ENCODE assay signal across 8 cellular contexts in the genomic region with DNA sequence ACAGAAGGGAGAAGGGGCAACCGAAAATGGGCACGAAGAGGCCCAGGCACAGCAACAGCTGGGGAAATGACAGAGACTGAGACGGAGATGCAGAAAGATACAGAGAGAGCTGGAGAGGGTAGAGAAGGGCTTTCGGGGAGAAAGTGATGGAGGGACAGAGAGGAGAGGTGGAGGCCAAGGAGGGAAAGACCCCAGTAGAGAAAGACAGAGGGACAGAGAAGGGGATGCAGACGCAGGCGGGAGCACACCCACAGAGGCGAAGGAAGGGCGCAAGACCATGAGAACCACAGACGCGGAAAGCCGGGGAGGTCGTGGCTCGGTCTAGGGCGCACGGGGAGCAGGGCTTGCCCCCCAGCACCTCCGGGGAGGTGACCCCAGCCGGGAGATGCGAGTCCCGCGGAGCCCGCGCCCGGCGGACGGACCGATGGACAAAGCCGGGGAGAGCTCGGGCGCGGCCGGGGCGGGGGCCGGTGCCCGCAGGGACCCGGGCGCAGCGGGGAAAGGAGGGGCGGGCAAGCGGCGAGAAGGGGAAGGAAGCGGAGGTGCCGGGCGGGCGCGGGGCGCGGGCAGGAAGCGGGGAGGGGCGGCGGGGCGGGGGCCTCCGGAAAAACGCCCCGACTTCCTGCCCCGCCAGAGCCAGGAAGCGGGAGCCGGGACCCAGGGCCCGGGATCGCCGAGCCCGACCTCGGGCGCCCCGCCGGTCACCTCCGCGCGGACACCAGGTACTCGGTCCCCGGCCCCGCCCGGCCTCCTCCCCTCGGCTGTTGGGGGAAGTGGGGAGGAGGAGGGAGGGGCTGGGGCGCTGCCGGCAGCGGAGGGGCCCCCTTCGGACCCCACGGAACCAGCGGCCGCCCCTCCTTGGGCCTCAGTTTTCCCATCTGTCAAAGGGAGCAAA. TPM values are rescaled to one million over a fixed set of nuclear protein-coding genes. Genes with fewer than 3 reads are reported as not detected.
DNase-seq lines count a peak whose midpoint lies in the region; ATAC-seq and TF ChIP-seq lines count a peak whose summit lies in the region.

A gene with protein sequence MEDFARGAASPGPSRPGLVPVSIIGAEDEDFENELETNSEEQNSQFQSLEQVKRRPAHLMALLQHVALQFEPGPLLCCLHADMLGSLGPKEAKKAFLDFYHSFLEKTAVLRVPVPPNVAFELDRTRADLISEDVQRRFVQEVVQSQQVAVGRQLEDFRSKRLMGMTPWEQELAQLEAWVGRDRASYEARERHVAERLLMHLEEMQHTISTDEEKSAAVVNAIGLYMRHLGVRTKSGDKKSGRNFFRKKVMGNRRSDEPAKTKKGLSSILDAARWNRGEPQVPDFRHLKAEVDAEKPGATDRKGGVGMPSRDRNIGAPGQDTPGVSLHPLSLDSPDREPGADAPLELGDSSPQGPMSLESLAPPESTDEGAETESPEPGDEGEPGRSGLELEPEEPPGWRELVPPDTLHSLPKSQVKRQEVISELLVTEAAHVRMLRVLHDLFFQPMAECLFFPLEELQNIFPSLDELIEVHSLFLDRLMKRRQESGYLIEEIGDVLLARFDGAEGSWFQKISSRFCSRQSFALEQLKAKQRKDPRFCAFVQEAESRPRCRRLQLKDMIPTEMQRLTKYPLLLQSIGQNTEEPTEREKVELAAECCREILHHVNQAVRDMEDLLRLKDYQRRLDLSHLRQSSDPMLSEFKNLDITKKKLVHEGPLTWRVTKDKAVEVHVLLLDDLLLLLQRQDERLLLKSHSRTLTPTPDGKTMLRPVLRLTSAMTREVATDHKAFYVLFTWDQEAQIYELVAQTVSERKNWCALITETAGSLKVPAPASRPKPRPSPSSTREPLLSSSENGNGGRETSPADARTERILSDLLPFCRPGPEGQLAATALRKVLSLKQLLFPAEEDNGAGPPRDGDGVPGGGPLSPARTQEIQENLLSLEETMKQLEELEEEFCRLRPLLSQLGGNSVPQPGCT (plus strand): TSS at position 617 of the 895 bp plus-strand sequence. CDS start 4,899 bp downstream, outside the sequence.

- H3K27me3 Mint-ChIP-seq in memory B cell, result no peaks in the 10 kb centered on the region

- in situ Hi-C loops in G401 (cut with HindIII; ENCODE audit: low sequenced_read_pairs), result no loop called here

- H3K9me3 Mint-ChIP-seq in memory B cell, result no peaks in the 10 kb centered on the region

- no peaks in the 10 kb centered on the region for H3K27me3 ChIP-seq in stomach

- H3K36me3 ChIP-seq in stomach, result peaks cover 0 to 2% (median under 1%) of the 10 kb centered on the region in 4 donors

- intact Hi-C loops in stomach (cut with DNase I; ENCODE audit: low total_unique reads), result no loop called here

- peak; percentile 15 for DNase-seq in G401 (ENCODE audit: low spot score)
- peak; percentile 19 to 45 for DNase-seq in Kasumi-1 (lab: John Stamatoyannopoulos, UW)
- DNase-seq in activated CD4-positive, alpha-beta T cell treated with anti-CD3 and anti-CD28 coated beads for 1 hour, result peak; percentile 42
- DNase-seq in ecto neural progenitor cell (ENCODE audit: low spot score), result peak; percentile 66
- DNase-seq in memory B cell (ENCODE audit: low spot score in 2 of 2), result peak; percentile 50 to 74
- DNase-seq in stomach, result peak; percentile 62
- DNase-seq in NCI-H2107 (lab: John Stamatoyannopoulos, UW), result no peak

- H3K4me3 ChIP-seq in stomach, result peak within 1 kb of the TSS; percentile 74 to 96 (median 78)

- ATAC-seq in memory B cell (ENCODE audit: low read depth) (peak; percentile 20), HG02970 (IDR thresholded peaks at IDR 0.05; ENCODE audit: low FRiP score, unreplicated experiment) (no peak)

- TF ChIP-seq POLR2A in stomach (IDR thresholded peaks at IDR 0.05), result no peak

- H3K36me3 Mint-ChIP-seq in memory B cell, result peaks cover 40% of the 10 kb centered on the region

- TF ChIP-seq EP300 in stomach (IDR thresholded peaks at IDR 0.05), result no peak

- peaks cover 30 to 51% (median 44%) of the 10 kb centered on the region in 4 donors for H3K4me1 ChIP-seq in stomach

- H3K9me3 ChIP-seq in stomach, result no peaks in the 10 kb centered on the region

- WGBS in stomach, 5 donors, result 2 to 5% (median 3%) methylated on average over 35 to 80 of the region's 80 CpGs

- TF ChIP-seq CTCF in stomach (IDR thresholded peaks at IDR 0.05), result no peak

- H3K4me1 Mint-ChIP-seq in memory B cell, result peaks cover 54% of the 10 kb centered on the region

- peak within 1 kb of the TSS; percentile 98 for H3K4me3 Mint-ChIP-seq in memory B cell

- peak within 1 kb of the TSS; percentile 83 to 96 (median 90) for H3K27ac ChIP-seq in stomach

- H3K27ac Mint-ChIP-seq in memory B cell, result peak within 1 kb of the TSS; percentile 96

RNA-seq across cellular contexts. Expression of the gene that starts here (rescaled TPM):
- 33.0 and 43.6 TPM in 2 replicates for total RNA-seq in G401 (2014; rRNA removed; shearing (Covaris generic))
- total RNA-seq in stomach, result 100 to 1,000 TPM in 4 of 5 donors, 10 to 100 TPM in 1; 40.8 to 329 (median 224) TPM
- 100 to 1,000 TPM in 2 of 3 donors, 10 to 100 TPM in 1; 62.0 to 109 (median 106) TPM for polyA plus RNA-seq in stomach
